ENCODE assay signal across 7 cellular contexts in the genomic region with DNA sequence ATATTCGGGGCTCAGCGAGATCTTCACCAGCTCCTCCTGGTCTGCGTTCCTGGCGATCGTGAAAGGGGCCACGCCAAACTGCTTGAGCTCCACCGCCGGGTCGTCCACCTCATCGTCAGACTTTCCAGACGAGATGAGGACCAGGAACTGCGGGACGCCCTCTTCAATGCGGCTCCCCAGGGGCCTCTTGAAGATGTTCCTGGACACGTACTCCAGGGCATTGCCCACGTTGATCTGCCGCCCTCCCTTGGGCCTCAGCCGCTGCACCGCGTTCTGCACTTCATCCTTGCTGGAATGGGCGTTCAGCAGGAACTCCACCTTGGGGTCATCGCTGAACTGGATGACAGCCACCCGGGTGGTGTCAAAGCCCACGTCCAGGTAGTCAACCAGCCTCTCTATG. TPM values are rescaled to one million over a fixed set of nuclear protein-coding genes. Genes with fewer than 3 reads are reported as not detected.
"Had no signal": no experiment of that assay in that cellular context is flagged by ENCODE, and none has a peak within 500 bp of the region (broad histone marks: within the 10 kb centered on the region; RNA-seq: fewer than 3 reads in every experiment).

No MANE protein-coding gene starts in this region.

- H3K9ac ChIP-seq: GM23248 had no signal

- H3K9me3 ChIP-seq: HAP-1 had no signal

- DNase-seq: GM23248, GOT3, H7 had no signal

- ATAC-seq: HCT116 had no signal

- H3K27me3 Mint-ChIP-seq: IgD-negative memory B cell had no signal

- H3K27ac Mint-ChIP-seq: IgD-negative memory B cell had no signal

- H3K9me3 Mint-ChIP-seq: IgD-negative memory B cell had no signal

- H3K36me3 ChIP-seq: HAP-1 had no signal

- H3K27ac ChIP-seq: GM23248 had no signal

- H3K4me3 ChIP-seq: GM23248, HAP-1 had no signal

- H3K4me1 ChIP-seq: HAP-1 had no signal

- H3K4me3 Mint-ChIP-seq: IgD-negative memory B cell had no signal

- H3K4me1 Mint-ChIP-seq: IgD-negative memory B cell had no signal

RNA-seq across cellular contexts. Expression of a gene that starts 42.1 kb away (rescaled TPM):
- total RNA-seq: HT-29 had no signal
- polyA plus RNA-seq: IgD-negative memory B cell had no signal
